11 cellular contexts compared by ENCODE assay signal in the genomic region with DNA sequence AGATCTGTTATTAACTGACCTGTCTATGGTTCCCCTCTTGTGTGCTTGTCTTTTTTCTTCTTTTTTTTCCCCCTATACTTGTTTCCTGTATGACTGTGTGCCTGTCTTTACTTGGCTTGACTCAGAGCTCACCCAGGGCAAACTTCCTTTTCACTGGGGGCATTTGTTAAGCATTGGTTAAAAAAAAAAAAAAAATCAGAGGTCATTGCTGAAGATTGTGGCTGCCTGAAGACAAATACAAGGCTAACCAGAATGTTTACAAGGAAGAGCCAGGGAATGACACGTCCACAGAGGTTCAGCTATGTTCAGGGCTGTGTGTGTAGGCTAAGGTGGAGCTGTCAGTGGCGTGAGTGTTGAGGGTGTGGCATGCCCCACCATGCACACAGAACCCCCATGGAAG. TPM values are rescaled to one million over a fixed set of nuclear protein-coding genes. Genes with fewer than 3 reads are reported as not detected.
DNase-seq lines count a peak whose midpoint lies in the region; ATAC-seq and TF ChIP-seq lines count a peak whose summit lies in the region.
"Had no signal": no experiment of that assay in that cellular context is flagged by ENCODE, and none has a peak within 500 bp of the region (broad histone marks: within the 10 kb centered on the region; RNA-seq: fewer than 3 reads in every experiment).

No MANE protein-coding gene starts in this region.

- no peaks in the 10 kb centered on the region for H3K27me3 ChIP-seq in adrenal gland
- H3K27me3 ChIP-seq: spleen had no signal

- H3K4me1 Mint-ChIP-seq in natural killer cell, result peaks cover 56 to 62% of the 10 kb centered on the region in 2 donors

- POLR2A ChIA-PET in HEK293T (lab: Yijun Ruan, JAX), result no interaction called here

- ATAC-seq in natural killer cell (peak; percentile 55 to 75 (median 61)), GM18861 (IDR thresholded peaks at IDR 0.05; ENCODE audit: unreplicated experiment) (no peak)

- H3K4me1 ChIP-seq in adrenal gland (replicated peaks in 1 of 2), result peaks cover 0 to 6% of the 10 kb centered on the region in 2 donors

- 62 to 74% (median 68%) methylated on average over 2 of the region's 2 CpGs for whole genome bisulfite sequencing in adrenal gland, 4 donors

- H3K4me3 Mint-ChIP-seq in natural killer cell, result peak overlapping the region; percentile 56

- no peak overlapping the region for H3K27ac ChIP-seq in adrenal gland
- H3K27ac ChIP-seq: spleen had no signal

- no peaks in the 10 kb centered on the region for H3K9me3 Mint-ChIP-seq in natural killer cell

- peaks cover 0 to 6% of the 10 kb centered on the region in 2 donors for H3K36me3 ChIP-seq in adrenal gland (replicated peaks in 1 of 2)

- intact Hi-C loops in natural killer cell (cut with micrococcal nuclease) (no loop called here), adrenal gland (cut with DNase I) (no loop called here)

- DNase-seq in EH (ENCODE audit: low read depth) (peak; percentile 70), NB4 (ENCODE audit: low read depth) (peak; percentile 17), dermis blood vessel endothelial cell (peak; percentile 62), natural killer cell (no peak), adrenal gland (no peak), DMS153 (lab: John Stamatoyannopoulos, UW) (no peak), HEK293T (ENCODE audit: extremely low spot score) (no peak)
- DNase-seq: cortex of kidney, NCI-H2081 treated with DMSO at 0.1 percent for 48 hours, spleen had no signal

- H3K36me3 Mint-ChIP-seq in natural killer cell, result no peaks in the 10 kb centered on the region

- H3K4me3 ChIP-seq in NB4 (ENCODE audit: low read depth, low read length), result no peak overlapping the region
- no peak overlapping the region for H3K4me3 ChIP-seq in adrenal gland
- H3K4me3 ChIP-seq: spleen had no signal

- CTCF ChIA-PET in HEK293T (lab: Yijun Ruan, JAX), result no interaction called here

- no peaks in the 10 kb centered on the region for H3K9me3 ChIP-seq in adrenal gland (replicated peaks in 1 of 3)
- H3K9me3 ChIP-seq: spleen had no signal

- H3K27ac Mint-ChIP-seq in natural killer cell, result peak overlapping the region; percentile 12 to 79

- TF ChIP-seq CTCF in NB4 (IDR thresholded peaks at IDR 0.05; ENCODE audit: low read depth, low read length), result no peak
- no peak for TF ChIP-seq CTCF in natural killer cell (IDR thresholded peaks at IDR 0.05)
- TF ChIP-seq CTCF in adrenal gland (IDR thresholded peaks at IDR 0.05), result no peak

- no peak for TF ChIP-seq POLR2A in NB4 (IDR thresholded peaks at IDR 0.05; ENCODE audit: extremely low read depth, insufficient read length)
- TF ChIP-seq POLR2A in adrenal gland (IDR thresholded peaks at IDR 0.05), result no peak

- no peaks in the 10 kb centered on the region for H3K27me3 Mint-ChIP-seq in natural killer cell (ENCODE audit: low read depth in 2 of 2)

TF ChIP-seq in HEK293T, 16 proteins besides CTCF, POLR2A, EP300 and RAD21:
- TF ChIP-seq ZNF384 (IDR thresholded peaks at IDR 0.05) (no peak), FOXM1 (IDR thresholded peaks at IDR 0.05; ENCODE audit: borderline replicate concordance) (no peak), ARNT (IDR thresholded peaks at IDR 0.05) (no peak), FOXA1 (IDR thresholded peaks at IDR 0.05) (no peak)
TF ChIP-seq in HEK293T: peak in this region for 0.

RNA-seq across cellular contexts. Expression of gene LNX2, which starts 47.1 kb away (rescaled TPM):
- total RNA-seq in dermis blood vessel endothelial cell (12.4 and 12.8 TPM in 2 replicates), natural killer cell (1 to 10 TPM; 4.5 to 6.6 (median 5.0) TPM), adrenal gland (10 to 100 TPM in 7 of 8 donors, 1 to 10 TPM in 1; 9.7 to 26.5 (median 19.2) TPM)
- polyA plus RNA-seq in adrenal gland, result 10 to 100 TPM in 1 of 3 donors, 1 to 10 TPM in 2; 2.9 to 17.5 (median 4.9) TPM

RNA-seq across cellular contexts. Expression of gene POLR1D, which starts 48.4 kb away (rescaled TPM):
- 106 and 116 TPM in 2 replicates for total RNA-seq in dermis blood vessel endothelial cell
- 100 to 1,000 TPM; 109 to 132 (median 116) TPM for total RNA-seq in natural killer cell
- 100 to 1,000 TPM in 7 of 8 donors, 10 to 100 TPM in 1; 81.5 to 369 (median 173) TPM for total RNA-seq in adrenal gland
- 100 to 1,000 TPM; 148 to 188 (median 173) TPM for polyA plus RNA-seq in adrenal gland

Comparison
In these comparisons a context has a peak if more than half of its experiments do, and no peak if none do; other contexts are left out.
1. DNase-seq: peak in EH (single experiment), NB4 (single experiment) and dermis blood vessel endothelial cell (single experiment); none in natural killer cell (single experiment), adrenal gland (0 of 7), DMS153 (single experiment) and HEK293T (single experiment).